In the genomic region with DNA sequence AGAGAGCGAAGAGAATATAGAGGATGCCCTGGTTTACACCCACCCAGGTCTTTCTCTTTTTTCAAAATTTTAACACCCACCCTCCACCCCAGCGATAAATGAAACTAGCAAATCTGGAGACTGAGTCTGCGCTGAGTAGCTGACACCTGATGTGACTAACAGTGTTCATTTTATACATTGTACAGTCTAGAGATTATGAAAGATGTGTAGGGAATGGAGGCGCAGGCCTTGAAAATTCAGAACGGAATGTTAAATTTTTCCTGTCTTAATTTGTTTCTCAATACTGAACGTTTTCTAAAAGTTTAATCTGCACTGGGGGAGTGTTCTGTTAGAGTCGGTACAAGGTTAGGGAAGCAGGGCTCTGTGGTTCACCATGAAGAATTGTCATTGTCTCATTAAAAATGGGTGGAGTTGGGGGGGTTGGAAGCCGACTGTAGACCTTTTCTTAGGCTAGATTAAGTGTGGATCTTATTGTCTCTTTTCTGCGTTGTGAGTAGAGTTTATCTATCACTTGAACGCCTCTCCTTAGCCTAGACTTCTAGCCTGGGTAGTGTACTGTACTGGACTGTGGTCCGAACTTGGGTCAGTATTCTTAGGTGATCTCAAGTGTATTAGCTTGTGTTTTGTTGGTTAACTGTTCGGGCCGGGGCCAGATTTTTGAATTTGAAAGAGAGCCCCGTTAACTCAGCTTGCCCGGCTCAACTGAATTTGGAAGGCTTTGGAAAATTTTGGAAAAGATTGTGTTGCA, we compare ENCODE assay signal across 8 cellular contexts. TPM values are rescaled to one million over a fixed set of nuclear protein-coding genes. Genes with fewer than 3 reads are reported as not detected.
DNase-seq lines count a peak whose midpoint lies in the region; ATAC-seq and TF ChIP-seq lines count a peak whose summit lies in the region.

No MANE protein-coding gene starts in this region.

- peak overlapping the region; percentile 60 for H3K27ac ChIP-seq in ACC112 (ENCODE audit: low read depth, low read length)
- peak overlapping the region; percentile 23 for H3K27ac ChIP-seq in HUES48 (ENCODE audit: low read depth, low read length)
- peak overlapping the region in 1 of 2 donors; percentile 100 for H3K27ac ChIP-seq in lung (ENCODE audit: low read depth in 1 of 2, low read length in 1 of 2)
- H3K27ac ChIP-seq in uterus, result peak overlapping the region; percentile 78 to 93

- in situ Hi-C loops in astrocyte of the spinal cord (cut with HindIII; ENCODE audit: low sequenced_read_pairs), result no loop called here

- 0 out of 2 replicates have a peak overlapping the region, but pooled peaks have one; percentile 19 for H3K9ac ChIP-seq in HUES48 (ENCODE audit: low read depth, low read length)

- H3K9me3 ChIP-seq in HUES48 (ENCODE audit: control insufficient read depth, insufficient read depth, low read length), result no peaks in the 10 kb centered on the region
- H3K9me3 ChIP-seq in lung (ENCODE audit: control insufficient read depth in 2 of 2, insufficient read depth in 1 of 2, low read length in 1 of 2), result no peaks in the 10 kb centered on the region
- H3K9me3 ChIP-seq in uterus, result no peaks in the 10 kb centered on the region

- no peak for TF ChIP-seq POLR2A in uterus (IDR thresholded peaks at IDR 0.05)

- H3K27me3 ChIP-seq in ACC112 (ENCODE audit: insufficient read depth, low read length), result no peaks in the 10 kb centered on the region
- no peaks in the 10 kb centered on the region for H3K27me3 ChIP-seq in HUES48 (ENCODE audit: control insufficient read depth, insufficient read depth, low read length)
- no peaks in the 10 kb centered on the region for H3K27me3 ChIP-seq in lung (ENCODE audit: control insufficient read depth, insufficient read depth)
- H3K27me3 ChIP-seq in uterus, result no peaks in the 10 kb centered on the region

- intact Hi-C loops in uterus (cut with DNase I; ENCODE audit: low total_unique reads), result loop anchor here (5.0 kb wide), 1 partner anchor 128 kb away; no protein-coding TSS in a partner anchor

- ATAC-seq in lung (ENCODE audit: insufficient read depth, low FRiP score) (no peak), HG03378 (IDR thresholded peaks at IDR 0.05; ENCODE audit: unreplicated experiment) (no peak), GM21576 (IDR thresholded peaks at IDR 0.05; ENCODE audit: unreplicated experiment) (no peak)

- TF ChIP-seq CTCF in astrocyte of the spinal cord (IDR thresholded peaks at IDR 0.05; ENCODE audit: low read depth, low read length), result no peak
- no peak for TF ChIP-seq CTCF in lung (IDR thresholded peaks at IDR 0.05; ENCODE audit: control extremely low read depth, extremely low read depth)
- TF ChIP-seq CTCF in uterus (IDR thresholded peaks at IDR 0.05), result no peak

- H3K4me1 ChIP-seq in ACC112 (ENCODE audit: control insufficient read depth, insufficient read depth, low read length, unreplicated experiment) (peaks cover 26% of the 10 kb centered on the region), HUES48 (ENCODE audit: control insufficient read depth, insufficient read depth, low read length) (peaks cover 27% of the 10 kb centered on the region), lung (ENCODE audit: control insufficient read depth in 2 of 2, insufficient read depth in 2 of 2, low read length in 2 of 2) (peaks cover 6 to 21% of the 10 kb centered on the region in 2 donors), uterus (peaks cover 12 to 16% of the 10 kb centered on the region in 2 donors)

- DNase-seq in astrocyte of the spinal cord (ENCODE audit: low read depth, low spot score) (peak; percentile 44), lung (ENCODE audit: low spot score) (no peak), uterus (no peak), MV-4-11 (lab: John Stamatoyannopoulos, UW) (no peak)

- H3K79me2 ChIP-seq in ACC112 (ENCODE audit: control insufficient read depth, insufficient read depth, low read length, unreplicated experiment), result peaks cover 66% of the 10 kb centered on the region

- no peak overlapping the region for H2AFZ ChIP-seq in ACC112 (ENCODE audit: low read length, unreplicated experiment)

- H3K4me3 ChIP-seq in ACC112 (ENCODE audit: low read depth, low read length), result peak overlapping the region; percentile 80
- H3K4me3 ChIP-seq in HUES48 (ENCODE audit: low read depth, low read length), result peak overlapping the region; percentile 95
- peak overlapping the region; percentile 92 for H3K4me3 ChIP-seq in astrocyte of the spinal cord (ENCODE audit: low read depth, low read length)
- H3K4me3 ChIP-seq in lung, result peak overlapping the region; percentile 2
- H3K4me3 ChIP-seq in uterus, result peak overlapping the region; percentile 39 to 69

- H3K36me3 ChIP-seq in ACC112 (ENCODE audit: insufficient read depth, low read length), result peaks cover 5% of the 10 kb centered on the region; the same call in 1 of the 2 replicates
- H3K36me3 ChIP-seq in HUES48 (ENCODE audit: control insufficient read depth, insufficient read depth, low read length), result peaks cover 3% of the 10 kb centered on the region; the same call in 1 of the 2 replicates
- no peaks in the 10 kb centered on the region for H3K36me3 ChIP-seq in lung (ENCODE audit: control insufficient read depth in 2 of 2, insufficient read depth in 2 of 2, low read length in 2 of 2)
- H3K36me3 ChIP-seq in uterus, result no peaks in the 10 kb centered on the region

- 30 to 49% methylated on average over 15 of the region's 15 CpGs for WGBS in lung, 2 donors

RNA-seq across cellular contexts. Expression of a gene that starts 1.9 kb away (rescaled TPM):
- 10 to 100 TPM; 54.9 to 91.7 TPM for total RNA-seq in lung
- polyA plus RNA-seq in lung, result 10 to 100 TPM; 19.7 to 53.1 TPM
- total RNA-seq in uterus, result 10 to 100 TPM; 17.9 to 87.2 (median 55.4) TPM

Comparison
In these comparisons a context has a peak if more than half of its experiments do, and no peak if none do; other contexts are left out.
1. H3K4me3 ChIP-seq: peak in every context shown above with its lines; median percentile 95 in HUES48; 92 in astrocyte of the spinal cord; 80 in ACC112; 54 in uterus; 2 in lung.